ENCODE assay signal across 1 cellular context in the genomic region with DNA sequence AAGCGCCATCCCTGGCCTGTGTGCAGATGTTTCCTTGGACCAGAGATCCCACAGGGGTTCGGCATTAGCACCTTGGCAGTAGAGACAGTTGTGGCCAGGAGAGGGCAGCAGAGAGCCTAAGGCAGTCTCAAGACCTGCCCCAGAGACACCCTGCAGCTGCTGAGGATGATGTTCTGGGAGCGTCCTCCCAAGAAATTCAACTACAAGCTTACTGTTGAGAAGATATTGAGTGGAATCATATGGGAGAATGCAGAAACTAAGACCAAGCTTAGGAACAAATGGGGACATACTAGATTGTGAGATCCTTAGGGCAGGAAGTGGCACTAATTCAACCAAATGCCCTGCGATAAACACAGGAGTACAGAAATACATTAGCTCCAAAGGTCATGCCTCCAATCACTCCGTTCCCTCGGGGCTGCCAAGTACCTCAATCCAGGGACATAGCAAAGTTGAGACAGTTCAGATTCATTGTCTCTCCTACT.
TF ChIP-seq lines count a peak whose summit lies in the region.

No MANE protein-coding gene starts in this region.

TF ChIP-seq in K562, 482 proteins besides CTCF, POLR2A, EP300 and RAD21 (continued from another document and continues in another):
- TF ChIP-seq TEAD1 (CRISPR knock-in tag; IDR thresholded peaks at IDR 0.05) (0 out of 4 replicates have a peak, but pooled peaks of 1 of the 2 experiments have one; percentile 34), SAFB2 (IDR thresholded peaks at IDR 0.05; ENCODE audit: borderline replicate concordance, low read depth, low read length, severe bottlenecking) (no peak), CCAR2 (IDR thresholded peaks at IDR 0.05; ENCODE audit: low read depth, low read length) (no peak), CXXC5 (CRISPR knock-in tag; IDR thresholded peaks at IDR 0.05) (no peak), NR4A1 (CRISPR knock-in tag; IDR thresholded peaks at IDR 0.05) (no peak), NR4A1 (tag; IDR thresholded peaks at IDR 0.05) (no peak), TARDBP (IDR thresholded peaks at IDR 0.05) (no peak), POLR2AphosphoS2 (IDR thresholded peaks at IDR 0.05; ENCODE audit: low read length) (no peak), BMI1 (IDR thresholded peaks at IDR 0.05; ENCODE audit: low read length) (no peak), XRCC5 (IDR thresholded peaks at IDR 0.05; ENCODE audit: low read depth, low read length) (peak; percentile 34; the same call in 1 of the 2 replicates), RCOR1 (IDR thresholded peaks at IDR 0.05; ENCODE audit: borderline replicate concordance in 1 of 2, low read depth in 2 of 2, low read length in 2 of 2) (peak in 1 of 2 experiments; percentile 71; a peak in 2 of 4 replicates), HMG20B (CRISPR knock-in tag; IDR thresholded peaks at IDR 0.05) (no peak), ATF1 (CRISPR knock-in tag; IDR thresholded peaks at IDR 0.05) (no peak), ATF1 (tag; IDR thresholded peaks at IDR 0.05) (0 out of 2 replicates have a peak, but pooled peaks have one; percentile 17), CC2D1A (IDR thresholded peaks at IDR 0.05) (no peak; the same call in 1 of the 2 replicates), KDM1A (IDR thresholded peaks at IDR 0.05) (peak in 1 of 2 experiments; percentile 28; a peak in 1 of 4 replicates), DDX20 (tag; IDR thresholded peaks at IDR 0.05; ENCODE audit: low read depth) (no peak), TRIM28 (IDR thresholded peaks at IDR 0.05) (no peak), KDM4B (IDR thresholded peaks at IDR 0.05; ENCODE audit: borderline replicate concordance in 2 of 2, low read depth in 1 of 2) (no peak), MAZ (CRISPR knock-in tag; conservative IDR thresholded peaks at IDR 0.05 in 1 of 2, IDR thresholded peaks at IDR 0.05 in 1 of 2) (0 out of 4 replicates have a peak, but pooled peaks of 1 of the 2 experiments have one; percentile 47), KAT2B (IDR thresholded peaks at IDR 0.05; ENCODE audit: low read depth, low read length) (no peak), SRF (CRISPR knock-in tag; IDR thresholded peaks at IDR 0.05) (0 out of 4 replicates have a peak, but pooled peaks of 1 of the 2 experiments have one; percentile 31), BHLHE40 (IDR thresholded peaks at IDR 0.05; ENCODE audit: low read length) (peak; percentile 33; the same call in 1 of the 2 replicates), SREBF2 (CRISPR knock-in tag; IDR thresholded peaks at IDR 0.05) (no peak), SMC3 (conservative IDR thresholded peaks at IDR 0.05; ENCODE audit: insufficient read depth, low read depth, low read length) (peak; percentile 75; the same call in 1 of the 2 replicates), CBFA2T2 (conservative IDR thresholded peaks at IDR 0.05) (no peak), CREM (IDR thresholded peaks at IDR 0.05; ENCODE audit: low read depth) (peak; percentile 46; the same call in 1 of the 2 replicates), ZNF239 (CRISPR knock-in tag; IDR thresholded peaks at IDR 0.05) (no peak), ZNF146 (CRISPR knock-in tag; IDR thresholded peaks at IDR 0.05; ENCODE audit: unreplicated experiment) (no peak), YY1 (IDR thresholded peaks at IDR 0.05; ENCODE audit: borderline replicate concordance in 1 of 3, control insufficient read depth in 1 of 3, extremely low read depth in 1 of 3, insufficient read depth in 3 of 3, insufficient read length in 1 of 3, insufficient replicate concordance in 2 of 3, low read depth in 1 of 3, low read length in 2 of 3) (peak in 2 of 3 experiments; percentile 22 to 48), CTBP1 (IDR thresholded peaks at IDR 0.05; ENCODE audit: borderline replicate concordance) (peak; percentile 83), STAG1 (CRISPR knock-in tag; IDR thresholded peaks at IDR 0.05; ENCODE audit: borderline replicate concordance) (no peak), RBM39 (optimal IDR thresholded peaks at IDR 0.05; ENCODE audit: low read depth, low read length) (peak; percentile 48), SETDB1 (IDR thresholded peaks at IDR 0.05; ENCODE audit: low read length) (no peak), DACH1 (IDR thresholded peaks at IDR 0.05; ENCODE audit: partially characterized antibody) (no peak)
- TF ChIP-seq, protein P1, sequence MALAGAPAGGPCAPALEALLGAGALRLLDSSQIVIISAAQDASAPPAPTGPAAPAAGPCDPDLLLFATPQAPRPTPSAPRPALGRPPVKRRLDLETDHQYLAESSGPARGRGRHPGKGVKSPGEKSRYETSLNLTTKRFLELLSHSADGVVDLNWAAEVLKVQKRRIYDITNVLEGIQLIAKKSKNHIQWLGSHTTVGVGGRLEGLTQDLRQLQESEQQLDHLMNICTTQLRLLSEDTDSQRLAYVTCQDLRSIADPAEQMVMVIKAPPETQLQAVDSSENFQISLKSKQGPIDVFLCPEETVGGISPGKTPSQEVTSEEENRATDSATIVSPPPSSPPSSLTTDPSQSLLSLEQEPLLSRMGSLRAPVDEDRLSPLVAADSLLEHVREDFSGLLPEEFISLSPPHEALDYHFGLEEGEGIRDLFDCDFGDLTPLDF (CRISPR knock-in tag; IDR thresholded peaks at IDR 0.05) = 0 out of 2 replicates have a peak, but pooled peaks have one; percentile 54
- TF ChIP-seq, protein P2, sequence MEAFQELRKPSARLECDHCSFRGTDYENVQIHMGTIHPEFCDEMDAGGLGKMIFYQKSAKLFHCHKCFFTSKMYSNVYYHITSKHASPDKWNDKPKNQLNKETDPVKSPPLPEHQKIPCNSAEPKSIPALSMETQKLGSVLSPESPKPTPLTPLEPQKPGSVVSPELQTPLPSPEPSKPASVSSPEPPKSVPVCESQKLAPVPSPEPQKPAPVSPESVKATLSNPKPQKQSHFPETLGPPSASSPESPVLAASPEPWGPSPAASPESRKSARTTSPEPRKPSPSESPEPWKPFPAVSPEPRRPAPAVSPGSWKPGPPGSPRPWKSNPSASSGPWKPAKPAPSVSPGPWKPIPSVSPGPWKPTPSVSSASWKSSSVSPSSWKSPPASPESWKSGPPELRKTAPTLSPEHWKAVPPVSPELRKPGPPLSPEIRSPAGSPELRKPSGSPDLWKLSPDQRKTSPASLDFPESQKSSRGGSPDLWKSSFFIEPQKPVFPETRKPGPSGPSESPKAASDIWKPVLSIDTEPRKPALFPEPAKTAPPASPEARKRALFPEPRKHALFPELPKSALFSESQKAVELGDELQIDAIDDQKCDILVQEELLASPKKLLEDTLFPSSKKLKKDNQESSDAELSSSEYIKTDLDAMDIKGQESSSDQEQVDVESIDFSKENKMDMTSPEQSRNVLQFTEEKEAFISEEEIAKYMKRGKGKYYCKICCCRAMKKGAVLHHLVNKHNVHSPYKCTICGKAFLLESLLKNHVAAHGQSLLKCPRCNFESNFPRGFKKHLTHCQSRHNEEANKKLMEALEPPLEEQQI (IDR thresholded peaks at IDR 0.05) = 0 out of 2 replicates have a peak, but pooled peaks have one; percentile 23
- TF ChIP-seq, protein P3, sequence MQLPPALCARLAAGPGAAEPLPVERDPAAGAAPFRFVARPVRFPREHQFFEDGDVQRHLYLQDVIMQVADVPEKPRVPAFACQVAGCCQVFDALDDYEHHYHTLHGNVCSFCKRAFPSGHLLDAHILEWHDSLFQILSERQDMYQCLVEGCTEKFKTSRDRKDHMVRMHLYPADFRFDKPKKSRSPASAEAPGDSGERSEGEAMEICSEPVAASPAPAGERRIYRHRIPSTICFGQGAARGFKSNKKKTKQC (CRISPR knock-in tag; IDR thresholded peaks at IDR 0.05) = no peak
- TF ChIP-seq, protein P4, sequence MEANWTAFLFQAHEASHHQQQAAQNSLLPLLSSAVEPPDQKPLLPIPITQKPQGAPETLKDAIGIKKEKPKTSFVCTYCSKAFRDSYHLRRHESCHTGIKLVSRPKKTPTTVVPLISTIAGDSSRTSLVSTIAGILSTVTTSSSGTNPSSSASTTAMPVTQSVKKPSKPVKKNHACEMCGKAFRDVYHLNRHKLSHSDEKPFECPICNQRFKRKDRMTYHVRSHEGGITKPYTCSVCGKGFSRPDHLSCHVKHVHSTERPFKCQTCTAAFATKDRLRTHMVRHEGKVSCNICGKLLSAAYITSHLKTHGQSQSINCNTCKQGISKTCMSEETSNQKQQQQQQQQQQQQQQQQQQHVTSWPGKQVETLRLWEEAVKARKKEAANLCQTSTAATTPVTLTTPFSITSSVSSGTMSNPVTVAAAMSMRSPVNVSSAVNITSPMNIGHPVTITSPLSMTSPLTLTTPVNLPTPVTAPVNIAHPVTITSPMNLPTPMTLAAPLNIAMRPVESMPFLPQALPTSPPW (CRISPR knock-in tag; IDR thresholded peaks at IDR 0.05) = no peak
- TF ChIP-seq, protein P5, sequence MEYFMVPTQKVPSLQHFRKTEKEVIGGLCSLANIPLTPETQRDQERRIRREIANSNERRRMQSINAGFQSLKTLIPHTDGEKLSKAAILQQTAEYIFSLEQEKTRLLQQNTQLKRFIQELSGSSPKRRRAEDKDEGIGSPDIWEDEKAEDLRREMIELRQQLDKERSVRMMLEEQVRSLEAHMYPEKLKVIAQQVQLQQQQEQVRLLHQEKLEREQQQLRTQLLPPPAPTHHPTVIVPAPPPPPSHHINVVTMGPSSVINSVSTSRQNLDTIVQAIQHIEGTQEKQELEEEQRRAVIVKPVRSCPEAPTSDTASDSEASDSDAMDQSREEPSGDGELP (CRISPR knock-in tag; IDR thresholded peaks at IDR 0.05; ENCODE audit: borderline replicate concordance) = peak; percentile 33; the same call in 1 of the 2 replicates
- TF ChIP-seq, protein P6, sequence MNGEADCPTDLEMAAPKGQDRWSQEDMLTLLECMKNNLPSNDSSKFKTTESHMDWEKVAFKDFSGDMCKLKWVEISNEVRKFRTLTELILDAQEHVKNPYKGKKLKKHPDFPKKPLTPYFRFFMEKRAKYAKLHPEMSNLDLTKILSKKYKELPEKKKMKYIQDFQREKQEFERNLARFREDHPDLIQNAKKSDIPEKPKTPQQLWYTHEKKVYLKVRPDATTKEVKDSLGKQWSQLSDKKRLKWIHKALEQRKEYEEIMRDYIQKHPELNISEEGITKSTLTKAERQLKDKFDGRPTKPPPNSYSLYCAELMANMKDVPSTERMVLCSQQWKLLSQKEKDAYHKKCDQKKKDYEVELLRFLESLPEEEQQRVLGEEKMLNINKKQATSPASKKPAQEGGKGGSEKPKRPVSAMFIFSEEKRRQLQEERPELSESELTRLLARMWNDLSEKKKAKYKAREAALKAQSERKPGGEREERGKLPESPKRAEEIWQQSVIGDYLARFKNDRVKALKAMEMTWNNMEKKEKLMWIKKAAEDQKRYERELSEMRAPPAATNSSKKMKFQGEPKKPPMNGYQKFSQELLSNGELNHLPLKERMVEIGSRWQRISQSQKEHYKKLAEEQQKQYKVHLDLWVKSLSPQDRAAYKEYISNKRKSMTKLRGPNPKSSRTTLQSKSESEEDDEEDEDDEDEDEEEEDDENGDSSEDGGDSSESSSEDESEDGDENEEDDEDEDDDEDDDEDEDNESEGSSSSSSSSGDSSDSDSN (IDR thresholded peaks at IDR 0.05; ENCODE audit: borderline replicate concordance in 1 of 2, low read depth in 2 of 2, low read length in 2 of 2) = 0 out of 4 replicates have a peak, but pooled peaks of 1 of the 2 experiments have one; percentile 45
- TF ChIP-seq, protein P7, sequence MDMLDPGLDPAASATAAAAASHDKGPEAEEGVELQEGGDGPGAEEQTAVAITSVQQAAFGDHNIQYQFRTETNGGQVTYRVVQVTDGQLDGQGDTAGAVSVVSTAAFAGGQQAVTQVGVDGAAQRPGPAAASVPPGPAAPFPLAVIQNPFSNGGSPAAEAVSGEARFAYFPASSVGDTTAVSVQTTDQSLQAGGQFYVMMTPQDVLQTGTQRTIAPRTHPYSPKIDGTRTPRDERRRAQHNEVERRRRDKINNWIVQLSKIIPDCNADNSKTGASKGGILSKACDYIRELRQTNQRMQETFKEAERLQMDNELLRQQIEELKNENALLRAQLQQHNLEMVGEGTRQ (CRISPR knock-in tag; IDR thresholded peaks at IDR 0.05) = no peak
- TF ChIP-seq, protein P8, sequence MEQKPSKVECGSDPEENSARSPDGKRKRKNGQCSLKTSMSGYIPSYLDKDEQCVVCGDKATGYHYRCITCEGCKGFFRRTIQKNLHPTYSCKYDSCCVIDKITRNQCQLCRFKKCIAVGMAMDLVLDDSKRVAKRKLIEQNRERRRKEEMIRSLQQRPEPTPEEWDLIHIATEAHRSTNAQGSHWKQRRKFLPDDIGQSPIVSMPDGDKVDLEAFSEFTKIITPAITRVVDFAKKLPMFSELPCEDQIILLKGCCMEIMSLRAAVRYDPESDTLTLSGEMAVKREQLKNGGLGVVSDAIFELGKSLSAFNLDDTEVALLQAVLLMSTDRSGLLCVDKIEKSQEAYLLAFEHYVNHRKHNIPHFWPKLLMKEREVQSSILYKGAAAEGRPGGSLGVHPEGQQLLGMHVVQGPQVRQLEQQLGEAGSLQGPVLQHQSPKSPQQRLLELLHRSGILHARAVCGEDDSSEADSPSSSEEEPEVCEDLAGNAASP (IDR thresholded peaks at IDR 0.05) = no peak
- TF ChIP-seq, protein P9, sequence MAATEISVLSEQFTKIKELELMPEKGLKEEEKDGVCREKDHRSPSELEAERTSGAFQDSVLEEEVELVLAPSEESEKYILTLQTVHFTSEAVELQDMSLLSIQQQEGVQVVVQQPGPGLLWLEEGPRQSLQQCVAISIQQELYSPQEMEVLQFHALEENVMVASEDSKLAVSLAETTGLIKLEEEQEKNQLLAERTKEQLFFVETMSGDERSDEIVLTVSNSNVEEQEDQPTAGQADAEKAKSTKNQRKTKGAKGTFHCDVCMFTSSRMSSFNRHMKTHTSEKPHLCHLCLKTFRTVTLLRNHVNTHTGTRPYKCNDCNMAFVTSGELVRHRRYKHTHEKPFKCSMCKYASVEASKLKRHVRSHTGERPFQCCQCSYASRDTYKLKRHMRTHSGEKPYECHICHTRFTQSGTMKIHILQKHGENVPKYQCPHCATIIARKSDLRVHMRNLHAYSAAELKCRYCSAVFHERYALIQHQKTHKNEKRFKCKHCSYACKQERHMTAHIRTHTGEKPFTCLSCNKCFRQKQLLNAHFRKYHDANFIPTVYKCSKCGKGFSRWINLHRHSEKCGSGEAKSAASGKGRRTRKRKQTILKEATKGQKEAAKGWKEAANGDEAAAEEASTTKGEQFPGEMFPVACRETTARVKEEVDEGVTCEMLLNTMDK (IDR thresholded peaks at IDR 0.05; ENCODE audit: borderline replicate concordance, insufficient read depth, low read depth, low read length, poor library complexity, severe bottlenecking) = peak; percentile 6
